In the genomic region with DNA sequence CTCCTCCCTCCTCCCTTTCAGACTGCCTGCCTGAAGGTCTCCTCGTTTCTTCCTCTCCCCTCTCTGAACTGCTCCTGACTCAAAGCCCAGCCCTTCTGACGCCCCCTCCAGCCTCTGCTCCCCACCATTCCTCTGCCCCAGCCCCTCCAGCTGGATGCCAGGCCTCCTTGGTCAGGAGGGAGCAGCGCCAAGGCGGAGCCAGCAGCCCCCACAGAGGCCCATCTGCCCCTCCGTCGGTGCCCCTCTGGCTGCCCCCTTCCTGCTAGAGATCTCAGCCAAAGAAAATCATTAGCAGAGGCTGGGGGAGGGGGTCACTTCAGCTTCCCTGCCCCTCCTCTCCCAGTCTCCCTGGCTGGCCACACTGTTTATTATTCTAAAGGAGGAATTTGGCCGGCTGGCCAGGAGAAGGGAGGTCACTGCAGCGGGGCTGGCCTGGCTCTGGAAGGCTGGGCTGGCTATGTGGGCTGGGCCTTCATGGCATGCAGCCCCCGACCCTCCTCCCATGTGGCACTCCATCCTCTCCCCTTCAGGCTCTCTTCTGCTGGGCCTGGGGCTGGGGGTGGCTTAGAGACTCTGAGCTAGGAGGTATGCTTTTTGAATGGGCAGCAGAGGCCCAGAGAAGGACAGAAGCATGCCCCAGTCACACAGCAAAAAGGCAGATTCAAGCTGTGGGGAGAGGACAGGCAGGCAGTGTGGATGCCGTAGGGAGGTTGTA, we compare ENCODE assay signal across 9 cellular contexts. TPM values are rescaled to one million over a fixed set of nuclear protein-coding genes. Genes with fewer than 3 reads are reported as not detected.
DNase-seq lines count a peak whose midpoint lies in the region; ATAC-seq, FAIRE-seq and TF ChIP-seq lines count a peak whose summit lies in the region.
"Had no signal": no experiment of that assay in that cellular context is flagged by ENCODE, and none has a peak within 500 bp of the region (broad histone marks: within the 10 kb centered on the region; RNA-seq: fewer than 3 reads in every experiment).

No MANE protein-coding gene starts in this region.

- H3K27ac Mint-ChIP-seq in CD14-positive monocyte, result peak overlapping the region in 1 of 7 donors; percentile 11
- H3K27ac Mint-ChIP-seq in activated T-cell treated with anti-CD3 and anti-CD28 coated beads, Interleukin-2, amount 50 U/mL, for 24 hours, result no peak overlapping the region

- no peak for TF ChIP-seq CTCF in CD14-positive monocyte (IDR thresholded peaks at IDR 0.05)

- H3K9me3 ChIP-seq in right cardiac atrium (ENCODE audit: control insufficient read depth, low read length), result no peaks in the 10 kb centered on the region

- no peak for FAIRE-seq in GM19239 (lab: Jason Lieb, UNC)

- peaks cover 45% of the 10 kb centered on the region for H3K4me1 ChIP-seq in right cardiac atrium (ENCODE audit: control insufficient read depth, insufficient read depth, low read length)

- H3K4me3 Mint-ChIP-seq in CD14-positive monocyte, result no peak overlapping the region
- no peak overlapping the region for H3K4me3 Mint-ChIP-seq in activated T-cell treated with anti-CD3 and anti-CD28 coated beads, Interleukin-2, amount 50 U/mL, for 24 hours

- H3K4me3 ChIP-seq in right cardiac atrium (ENCODE audit: low read length), result no peak overlapping the region

- intact Hi-C loops in right cardiac atrium (cut with DNase I) (no loop called here), CD14-positive monocyte (cut with micrococcal nuclease) (loop anchor here in 1 of 2 donors (10.0 kb wide), 1 partner anchor 206 kb away; no protein-coding TSS in a partner anchor)

- H3K27ac ChIP-seq in angular gyrus (ENCODE audit: low read depth, low read length) (peak overlapping the region; percentile 49), right cardiac atrium (ENCODE audit: low read length) (peak overlapping the region; percentile 58)

- peaks cover 2 to 10% (median 4%) of the 10 kb centered on the region in 3 donors for H3K27me3 Mint-ChIP-seq in CD14-positive monocyte (ENCODE audit: low read depth in 3 of 3)
- no peaks in the 10 kb centered on the region for H3K27me3 Mint-ChIP-seq in activated T-cell treated with anti-CD3 and anti-CD28 coated beads, Interleukin-2, amount 50 U/mL, for 24 hours

- H3K27me3 ChIP-seq in right cardiac atrium (ENCODE audit: control insufficient read depth, insufficient read depth), result no peaks in the 10 kb centered on the region

- H3K9me3 Mint-ChIP-seq in CD14-positive monocyte, result no peaks in the 10 kb centered on the region
- H3K9me3 Mint-ChIP-seq in activated T-cell treated with anti-CD3 and anti-CD28 coated beads, Interleukin-2, amount 50 U/mL, for 24 hours, result no peaks in the 10 kb centered on the region

- ATAC-seq in right cardiac atrium, result peak; percentile 67 to 71
- no peak for ATAC-seq in GM21423 (IDR thresholded peaks at IDR 0.05; ENCODE audit: unreplicated experiment)

- H3K4me1 Mint-ChIP-seq in CD14-positive monocyte, result peaks cover 20% of the 10 kb centered on the region
- H3K4me1 Mint-ChIP-seq in activated T-cell treated with anti-CD3 and anti-CD28 coated beads, Interleukin-2, amount 50 U/mL, for 24 hours (ENCODE audit: low read depth), result no peaks in the 10 kb centered on the region

- DNase-seq in Caki2 (ENCODE audit: low read depth), result peak; percentile 90
- peak; percentile 77 to 92 (median 91) for DNase-seq in right cardiac atrium
- peak; percentile 70 for DNase-seq in putamen (ENCODE audit: low spot score)
- no peak for DNase-seq in CD14-positive monocyte (ENCODE audit: low spot score)
- DNase-seq in GM19239 (ENCODE audit: insufficient read length, low spot score), result no peak
- DNase-seq in activated T-cell treated with anti-CD3 and anti-CD28 coated beads, Interleukin-2, amount 50 U/mL, for 24 hours, result no peak
- DNase-seq: activated CD4-positive, alpha-beta T cell treated with anti-CD3 and anti-CD28 coated beads, Interleukin-2, amount 50 U/mL, for 48 hours had no signal

- H3K36me3 Mint-ChIP-seq in CD14-positive monocyte, result peaks cover 0 to 3% of the 10 kb centered on the region in 2 donors
- H3K36me3 Mint-ChIP-seq in activated T-cell treated with anti-CD3 and anti-CD28 coated beads, Interleukin-2, amount 50 U/mL, for 24 hours (ENCODE audit: low read depth), result no peaks in the 10 kb centered on the region

- in situ Hi-C loops in Caki2 (cut with HindIII; ENCODE audit: low pct_unique_long_range_greater_than_20kb, low sequenced_read_pairs), result no loop called here

- 23% methylated on average over 10 of the region's 10 CpGs for WGBS in right cardiac atrium

RNA-seq across cellular contexts. Expression of a gene that starts 16.9 kb away (rescaled TPM):
- 1.4 and 16.3 TPM in 2 replicates for total RNA-seq in Caki2 (2014; rRNA removed; shearing (Covaris generic); ENCODE audit: low replicate concordance)
- total RNA-seq in right cardiac atrium, result 10 to 100 TPM; 42.7 to 68.0 (median 46.4) TPM
- 24.6 TPM for polyA plus RNA-seq in right cardiac atrium
- polyA plus RNA-seq in CD14-positive monocyte, result under 1 TPM; 0.04 to 0.20 TPM

RNA-seq across cellular contexts. Expression of a gene that starts 27.9 kb away (rescaled TPM):
- not detected in 2 replicates for total RNA-seq in Caki2 (2014; rRNA removed; shearing (Covaris generic); ENCODE audit: low replicate concordance)
- under 1 TPM in 1 of 4 donors, not detected in 3; 0.23 TPM for total RNA-seq in right cardiac atrium
- polyA plus RNA-seq in right cardiac atrium (0.09 TPM), CD14-positive monocyte (not detected)

RNA-seq across cellular contexts. Expression of a gene that starts 51.2 kb away (rescaled TPM):
- total RNA-seq in Caki2 (2014; rRNA removed; shearing (Covaris generic); ENCODE audit: low replicate concordance), result not detected in 2 replicates
- total RNA-seq in right cardiac atrium, result not detected
- not detected for polyA plus RNA-seq in right cardiac atrium
- polyA plus RNA-seq in CD14-positive monocyte, result not detected

RNA-seq across cellular contexts. Expression of a gene that starts 52.4 kb away (rescaled TPM):
- not detected in 2 replicates for total RNA-seq in Caki2 (2014; rRNA removed; shearing (Covaris generic); ENCODE audit: low replicate concordance)
- total RNA-seq in right cardiac atrium, result 10 to 100 TPM; 16.5 to 31.6 (median 24.8) TPM
- polyA plus RNA-seq in right cardiac atrium (4.5 TPM), CD14-positive monocyte (100 to 1,000 TPM; 180 to 242 TPM)

Comparison
In these comparisons a context has a peak if more than half of its experiments do, and no peak if none do; other contexts are left out.
1. DNase-seq: peak in Caki2 (single experiment), right cardiac atrium (3 of 3) and putamen (single experiment); none in CD14-positive monocyte (single experiment), GM19239 (single experiment) and activated T-cell treated with anti-CD3 and anti-CD28 coated beads, Interleukin-2, amount 50 U/mL, for 24 hours (single experiment).